22 cellular contexts compared by ENCODE assay signal in genomic region chrX:135213200-135213844, GRCh38. TPM values are rescaled to one million over a fixed set of nuclear protein-coding genes. Genes with fewer than 3 reads are reported as not detected.
DNase-seq lines count a peak whose midpoint lies in the region; ATAC-seq lines count a peak whose summit lies in the region.
"Had no signal": no experiment of that assay in that cellular context is flagged by ENCODE, and none has a peak within 500 bp of the region (broad histone marks: within the 10 kb centered on the region; RNA-seq: fewer than 3 reads in every experiment).

No MANE protein-coding gene starts in this region.

- H3K27me3 Mint-ChIP-seq in effector memory CD8-positive, alpha-beta T cell = peaks cover 7 to 19% of the 10 kb centered on the region in 2 donors

- H3K36me3 Mint-ChIP-seq in effector memory CD8-positive, alpha-beta T cell (ENCODE audit: insufficient read depth) = no peaks in the 10 kb centered on the region

- no peaks in the 10 kb centered on the region for H3K9me3 Mint-ChIP-seq in effector memory CD8-positive, alpha-beta T cell
- H3K9me3 Mint-ChIP-seq: stimulated activated naive CD8-positive, alpha-beta T cell treated with anti-CD3 and anti-CD28 coated beads, Interleukin-15, Interleukin-2, amounts not matched to agents 100 ng/mL and 50 ng/mL, for 24 hours had no signal

- peaks cover 2 to 5% of the 10 kb centered on the region in 2 donors for H3K4me1 Mint-ChIP-seq in effector memory CD8-positive, alpha-beta T cell (ENCODE audit: low read depth in 2 of 2)

- peak; percentile 73 for ATAC-seq in effector memory CD8-positive, alpha-beta T cell (replicated peaks)
- no peak for ATAC-seq in Right ventricle myocardium inferior
- ATAC-seq: HCT116, left lobe of liver had no signal

- peak; percentile 14 to 39 for DNase-seq in stimulated activated CD4-positive, alpha-beta T cell treated with anti-CD3 and anti-CD28 coated beads, Interleukin-12 subunit alpha, Interleukin-12 subunit beta, amount 100 ng/mL, for 24 hours (ENCODE audit: low read depth in 2 of 2)
- DNase-seq in stimulated activated CD4-positive, alpha-beta T cell treated with anti-CD3 and anti-CD28 coated beads, Interleukin-4, amount 100 ng/mL, for 4 hours = no peak
- peak; percentile 33 to 53 for DNase-seq in activated CD4-positive, alpha-beta T cell treated with anti-CD3 and anti-CD28 coated beads, Interleukin-2, amount 50 U/mL, for 48 hours
- DNase-seq in effector memory CD8-positive, alpha-beta T cell = peak in 2 of 3 experiments; percentile 2 to 3
- no peak for DNase-seq in AML-193 (lab: John Stamatoyannopoulos, UW)
- no peak for DNase-seq in Right ventricle myocardium inferior (ENCODE audit: missing footprints)
- DNase-seq in hippocampal formation (lab: John Stamatoyannopoulos, UW) = no peak
- no peak for DNase-seq in NCI-H2081 (lab: John Stamatoyannopoulos, UW)
- DNase-seq: activated effector memory CD4-positive, alpha-beta T cell treated with anti-CD3 and anti-CD28 coated beads, Interleukin-2, amount 50 U/mL, for 16 hours; brain microvascular endothelial cell; Caco-2; KG1; NCI-H146; NCI-H446; spleen; uterus had no signal

- no peak overlapping the region for H3K4me3 Mint-ChIP-seq in effector memory CD8-positive, alpha-beta T cell
- H3K4me3 Mint-ChIP-seq: stimulated activated naive CD8-positive, alpha-beta T cell treated with anti-CD3 and anti-CD28 coated beads, Interleukin-15, Interleukin-2, amounts not matched to agents 100 ng/mL and 50 ng/mL, for 24 hours had no signal

- peak overlapping the region in 1 of 2 donors; percentile 25 for H3K27ac Mint-ChIP-seq in effector memory CD8-positive, alpha-beta T cell
- H3K27ac Mint-ChIP-seq: stimulated activated naive CD8-positive, alpha-beta T cell treated with anti-CD3 and anti-CD28 coated beads, Interleukin-15, Interleukin-2, amounts not matched to agents 100 ng/mL and 50 ng/mL, for 24 hours had no signal

- intact Hi-C loops in Right ventricle myocardium inferior (cut with DNase I) = no loop called here

RNA-seq across cellular contexts. Expression of gene ETDA, which starts 38.5 kb away (rescaled TPM):
- not detected for total RNA-seq in Right ventricle myocardium inferior
- total RNA-seq: Caco-2, G401, left lobe of liver, myocyte, prostate gland, spleen, uterus had no signal

RNA-seq across cellular contexts. Expression of gene CT55, which starts 42.1 kb away (rescaled TPM):
- not detected for total RNA-seq in Right ventricle myocardium inferior
- total RNA-seq: Caco-2, G401, left lobe of liver, myocyte, spleen, uterus had no signal

Comparison
In these comparisons a context has a peak if more than half of its experiments do, and no peak if none do; other contexts are left out.
1. DNase-seq: peak in stimulated activated CD4-positive, alpha-beta T cell treated with anti-CD3 and anti-CD28 coated beads, Interleukin-12 subunit alpha, Interleukin-12 subunit beta, amount 100 ng/mL, for 24 hours (2 of 2), activated CD4-positive, alpha-beta T cell treated with anti-CD3 and anti-CD28 coated beads, Interleukin-2, amount 50 U/mL, for 48 hours (2 of 2) and effector memory CD8-positive, alpha-beta T cell (2 of 3); none in stimulated activated CD4-positive, alpha-beta T cell treated with anti-CD3 and anti-CD28 coated beads, Interleukin-4, amount 100 ng/mL, for 4 hours (0 of 2), AML-193 (0 of 2), Right ventricle myocardium inferior (single experiment), hippocampal formation (0 of 2) and NCI-H2081 (0 of 2).